In genomic region chr2:112908559-112908958, GRCh38 we compare ENCODE assay signal across 6 cellular contexts. TPM values are rescaled to one million over a fixed set of nuclear protein-coding genes. Genes with fewer than 3 reads are reported as not detected.
"Had no signal": no experiment of that assay in that cellular context is flagged by ENCODE, and none has a peak within 500 bp of the region (broad histone marks: within the 10 kb centered on the region; RNA-seq: fewer than 3 reads in every experiment).

No MANE protein-coding gene starts in this region.

RNA-seq across cellular contexts. Expression of gene IL37, which starts 2.4 kb away (rescaled TPM):
- total RNA-seq: GM23248, GM23338, H1, H4, H9, HFFc6 had no signal
- polyA plus RNA-seq: GM23248, GM23338 had no signal
